ENCODE assay signal across 25 cellular contexts in genomic region chr6:105014954-105015353, GRCh38. TPM values are rescaled to one million over a fixed set of nuclear protein-coding genes. Genes with fewer than 3 reads are reported as not detected.
"Had no signal": no experiment of that assay in that cellular context is flagged by ENCODE, and none has a peak within 500 bp of the region (broad histone marks: within the 10 kb centered on the region; RNA-seq: fewer than 3 reads in every experiment).

No MANE protein-coding gene starts in this region.

- DNase-seq: activated B cell treated with CpG ODN at 0.5 μM for 24 hours; activated CD4-positive, alpha-beta T cell treated with anti-CD3 and anti-CD28 coated beads, Interleukin-2, amount 50 U/mL, for 1 hour; activated naive CD4-positive, alpha-beta T cell treated with anti-CD3 and anti-CD28 coated beads, Interleukin-2, amount 10 ng/mL, durations not matched to agents 7 days and 5 days; activated T-cell treated with anti-CD3 and anti-CD28 coated beads for 4 hours; adrenal gland; brain microvascular endothelial cell; effector memory CD8-positive, alpha-beta T cell; hypothalamus; kidney glomerular epithelial cell; midbrain; naive thymus-derived CD8-positive, alpha-beta T cell; right cardiac atrium; spleen; stimulated activated CD4-positive, alpha-beta T cell treated with anti-CD3 and anti-CD28 coated beads, Interleukin-1b, Interleukin-23, amount 100 ng/mL, for 48 hours; stimulated activated naive B cell treated with anti-CD40 and anti-IgM and Interleukin-4, amounts not matched to agents 10 μg/mL and 1 μg/mL and 100 μg/mL, for 72 hours; substantia nigra; T-helper 2 cell had no signal

- H3K36me3 ChIP-seq: adrenal gland, brain microvascular endothelial cell, neutrophil, spleen had no signal

- H3K27ac ChIP-seq: adrenal gland, brain microvascular endothelial cell, neutrophil, spleen had no signal

- H3K9me3 Mint-ChIP-seq: activated B cell treated with CpG ODN at 0.5 μM for 24 hours; activated naive CD4-positive, alpha-beta T cell treated with anti-CD3 and anti-CD28 coated beads, Interleukin-2, amount 10 ng/mL, durations not matched to agents 7 days and 5 days; activated T-helper 2 cell treated with anti-CD3 and anti-CD28 coated beads, Interferon-gamma antibody, Interleukin-2, Interleukin-4, amounts not matched to agents 10 μg/mL and 5 μg/mL and 100 μg/mL, durations not matched to agents 14 hours and 24 hours and 36 hours; dendritic cell treated with granulocyte-macrophage colony-stimulating factor and Interleukin-4, amounts not matched to agents 40 ng/mL and 50 ng/mL, for 4 days; effector memory CD8-positive, alpha-beta T cell; naive thymus-derived CD8-positive, alpha-beta T cell; stimulated activated naive B cell treated with anti-CD40 and anti-IgM and Interleukin-4, amounts not matched to agents 10 μg/mL and 1 μg/mL and 100 μg/mL, for 72 hours; type B pancreatic cell had no signal

- H3K4me3 ChIP-seq: adrenal gland, spleen had no signal

- H3K4me1 ChIP-seq: adrenal gland, spleen had no signal

- H3K9me3 ChIP-seq: adrenal gland, neutrophil, spleen had no signal

- H3K36me3 Mint-ChIP-seq: activated naive CD4-positive, alpha-beta T cell treated with anti-CD3 and anti-CD28 coated beads, Interleukin-2, amount 10 ng/mL, durations not matched to agents 7 days and 5 days; naive thymus-derived CD8-positive, alpha-beta T cell; stimulated activated naive B cell treated with anti-CD40 and anti-IgM and Interleukin-4, amounts not matched to agents 10 μg/mL and 1 μg/mL and 100 μg/mL, for 72 hours had no signal

- H3K27me3 Mint-ChIP-seq: activated naive CD4-positive, alpha-beta T cell treated with anti-CD3 and anti-CD28 coated beads, Interleukin-2, amount 10 ng/mL, durations not matched to agents 7 days and 5 days; type B pancreatic cell had no signal

- H3K4me1 Mint-ChIP-seq: activated B cell treated with CpG ODN at 0.5 μM for 24 hours; activated naive CD4-positive, alpha-beta T cell treated with anti-CD3 and anti-CD28 coated beads, Interleukin-2, amount 10 ng/mL, durations not matched to agents 7 days and 5 days; naive thymus-derived CD8-positive, alpha-beta T cell; stimulated activated naive B cell treated with anti-CD40 and anti-IgM and Interleukin-4, amounts not matched to agents 10 μg/mL and 1 μg/mL and 100 μg/mL, for 72 hours had no signal

- ATAC-seq: effector memory CD8-positive, alpha-beta T cell; naive thymus-derived CD8-positive, alpha-beta T cell; right cardiac atrium; stimulated activated naive B cell treated with anti-CD40 and anti-IgM and Interleukin-4, amounts not matched to agents 10 μg/mL and 1 μg/mL and 100 μg/mL, for 72 hours had no signal

- H3K4me3 Mint-ChIP-seq: activated B cell treated with CpG ODN at 0.5 μM for 24 hours; activated naive CD4-positive, alpha-beta T cell treated with anti-CD3 and anti-CD28 coated beads, Interleukin-2, amount 10 ng/mL, durations not matched to agents 7 days and 5 days; dendritic cell treated with granulocyte-macrophage colony-stimulating factor and Interleukin-4, amounts not matched to agents 40 ng/mL and 50 ng/mL, for 4 days; effector memory CD8-positive, alpha-beta T cell; naive thymus-derived CD8-positive, alpha-beta T cell; stimulated activated naive B cell treated with anti-CD40 and anti-IgM and Interleukin-4, amounts not matched to agents 10 μg/mL and 1 μg/mL and 100 μg/mL, for 72 hours; type B pancreatic cell had no signal

- H3K27me3 ChIP-seq: adrenal gland, brain microvascular endothelial cell had no signal

- H3K27ac Mint-ChIP-seq: activated B cell treated with CpG ODN at 0.5 μM for 24 hours; activated naive CD4-positive, alpha-beta T cell treated with anti-CD3 and anti-CD28 coated beads, Interleukin-2, amount 10 ng/mL, durations not matched to agents 7 days and 5 days; activated T-helper 2 cell treated with anti-CD3 and anti-CD28 coated beads, Interferon-gamma antibody, Interleukin-2, Interleukin-4, amounts not matched to agents 10 μg/mL and 5 μg/mL and 100 μg/mL, durations not matched to agents 14 hours and 24 hours and 36 hours; dendritic cell treated with granulocyte-macrophage colony-stimulating factor and Interleukin-4, amounts not matched to agents 40 ng/mL and 50 ng/mL, for 4 days; effector memory CD8-positive, alpha-beta T cell; naive thymus-derived CD8-positive, alpha-beta T cell; stimulated activated naive B cell treated with anti-CD40 and anti-IgM and Interleukin-4, amounts not matched to agents 10 μg/mL and 1 μg/mL and 100 μg/mL, for 72 hours; type B pancreatic cell had no signal

RNA-seq across cellular contexts. Expression of gene LIN28B, which starts 58.0 kb away (rescaled TPM):
- total RNA-seq: activated B cell treated with CpG ODN at 0.5 μM for 24 hours; activated CD8-positive, alpha-beta memory T cell treated with anti-CD3 and anti-CD28 coated beads for 36 hours; epithelial cell of proximal tubule; lower leg skin; naive thymus-derived CD8-positive, alpha-beta T cell; posterior vena cava; right cardiac atrium; spleen had no signal
- polyA plus RNA-seq: right cardiac atrium, spleen had no signal
